16 cellular contexts compared by ENCODE assay signal in genomic region chr11:68545796-68546195, GRCh38.
A peak's percentile ranks its signal among the peaks of the same experiment; 100 is the strongest.
DNase-seq lines count a peak whose midpoint lies in the region; ATAC-seq and TF ChIP-seq lines count a peak whose summit lies in the region.
"Had no signal": no experiment of that assay in that cellular context is flagged by ENCODE, and none has a peak within 500 bp of the region (broad histone marks: within the 10 kb centered on the region; RNA-seq: fewer than 3 reads in every experiment).

No MANE protein-coding gene starts in this region.

- no peaks in the 10 kb centered on the region for H3K9me3 Mint-ChIP-seq in CD4-positive, alpha-beta memory T cell
- H3K9me3 Mint-ChIP-seq: neural progenitor cell had no signal

- no peaks in the 10 kb centered on the region for H3K27me3 Mint-ChIP-seq in CD4-positive, alpha-beta memory T cell
- H3K27me3 Mint-ChIP-seq in T-helper 17 cell = no peaks in the 10 kb centered on the region

- ATAC-seq in T-helper 17 cell (no peak), left ventricle myocardium superior (peak; percentile 76), aorta (ENCODE audit: low FRiP score) (no peak), HG02763 (IDR thresholded peaks at IDR 0.05; ENCODE audit: unreplicated experiment) (no peak)

- POLR2A ChIA-PET in CD4-positive, alpha-beta memory T cell (lab: Charles Lee; ENCODE audit: partially characterized antibody) = no interaction called here

- TF ChIP-seq CTCF in 22Rv1 (IDR thresholded peaks at IDR 0.05) = no peak

- CTCF ChIA-PET in CD4-positive, alpha-beta memory T cell (lab: Charles Lee; ENCODE audit: partially characterized antibody) = no interaction called here

- peaks cover 62 to 89% (median 80%) of the 10 kb centered on the region in 4 donors for H3K4me1 Mint-ChIP-seq in CD4-positive, alpha-beta memory T cell
- peaks cover 58% of the 10 kb centered on the region for H3K4me1 Mint-ChIP-seq in T-helper 17 cell

- 74 to 81% methylated on average over 1 of the region's 1 CpG for WGBS in aorta, 2 donors

- no peaks in the 10 kb centered on the region for H3K27me3 ChIP-seq in CD4-positive, alpha-beta memory T cell (ENCODE audit: insufficient read depth, low read length)
- no peaks in the 10 kb centered on the region for H3K27me3 ChIP-seq in aorta (ENCODE audit: control insufficient read depth in 1 of 2, insufficient read depth in 2 of 2, low read length in 1 of 2)
- H3K27me3 ChIP-seq: BE2C, neural progenitor cell, SJSA1 had no signal

- peaks cover 54 to 89% of the 10 kb centered on the region in 2 donors for H3K36me3 Mint-ChIP-seq in CD4-positive, alpha-beta memory T cell
- peaks cover 22% of the 10 kb centered on the region for H3K36me3 Mint-ChIP-seq in T-helper 17 cell (ENCODE audit: low read depth)

- intact Hi-C loops in CD4-positive, alpha-beta memory T cell (cut with micrococcal nuclease) = no loop called here
- intact Hi-C loops in left ventricle myocardium superior (cut with micrococcal nuclease) (no loop called here), aorta (cut with DNase I) (no loop called here)

- H3K4me1 ChIP-seq in CD4-positive, alpha-beta memory T cell (ENCODE audit: insufficient read depth, low read length) = peaks cover 60% of the 10 kb centered on the region
- H3K4me1 ChIP-seq in aorta (ENCODE audit: control insufficient read depth in 1 of 2, insufficient read depth in 2 of 2, low read length in 2 of 2) = no peaks in the 10 kb centered on the region
- H3K4me1 ChIP-seq: BE2C, neural progenitor cell had no signal

- H3K27ac Mint-ChIP-seq in CD4-positive, alpha-beta memory T cell = peak overlapping the region in 4 of 7 donors; percentile 24 to 65 (median 36)
- peak overlapping the region; percentile 51 for H3K27ac Mint-ChIP-seq in T-helper 17 cell
- H3K27ac Mint-ChIP-seq: neural progenitor cell had no signal

- no peak overlapping the region for H3K4me3 ChIP-seq in CD4-positive, alpha-beta memory T cell (ENCODE audit: low read length in 2 of 2)
- H3K4me3 ChIP-seq in aorta (ENCODE audit: low read length in 2 of 2) = no peak overlapping the region
- H3K4me3 ChIP-seq: lung, neural progenitor cell, SJSA1 had no signal

- 0 out of 2 replicates have a peak overlapping the region, but pooled peaks have one; percentile 7 for H3K27ac ChIP-seq in 22Rv1
- H3K27ac ChIP-seq in CD4-positive, alpha-beta memory T cell (ENCODE audit: low read depth, low read length) = no peak overlapping the region
- H3K27ac ChIP-seq in aorta (ENCODE audit: low read depth in 1 of 2, low read length in 2 of 2) = no peak overlapping the region
- H3K27ac ChIP-seq: neural progenitor cell had no signal

- H3K36me3 ChIP-seq in CD4-positive, alpha-beta memory T cell (ENCODE audit: insufficient read depth, low read length) = peaks cover 72% of the 10 kb centered on the region
- H3K36me3 ChIP-seq in aorta (ENCODE audit: control insufficient read depth in 1 of 2, insufficient read depth in 2 of 2, low read length in 1 of 2) = peaks cover 2 to 5% of the 10 kb centered on the region in 2 donors
- H3K36me3 ChIP-seq: neural progenitor cell had no signal

- no peak overlapping the region for H3K4me3 Mint-ChIP-seq in CD4-positive, alpha-beta memory T cell
- H3K4me3 Mint-ChIP-seq in T-helper 17 cell = no peak overlapping the region
- H3K4me3 Mint-ChIP-seq: neural progenitor cell had no signal

- H3K9me3 ChIP-seq in CD4-positive, alpha-beta memory T cell (ENCODE audit: control insufficient read depth in 1 of 2, low read length in 2 of 2) = no peaks in the 10 kb centered on the region
- H3K9me3 ChIP-seq in T-helper 17 cell (ENCODE audit: control insufficient read depth, low read length, poor library complexity, severe bottlenecking) = no peaks in the 10 kb centered on the region
- H3K9me3 ChIP-seq in aorta (ENCODE audit: control insufficient read depth, low read length) = no peaks in the 10 kb centered on the region
- H3K9me3 ChIP-seq: BE2C, SJSA1 had no signal

- no peak for DNase-seq in CD4-positive, alpha-beta memory T cell
- DNase-seq in T-helper 17 cell = no peak
- DNase-seq in left ventricle myocardium superior = no peak
- DNase-seq in aorta = no peak
- DNase-seq in retina = no peak
- no peak for DNase-seq in 8988T
- DNase-seq: activated CD4-positive, alpha-beta T cell treated with anti-CD3 and anti-CD28 coated beads, Interleukin-2, amount 50 U/mL, for 1 hour; BE2C; H7; NCI-H2171 treated with DMSO at 0.1 percent for 48 hours; stimulated activated naive CD8-positive, alpha-beta T cell treated with anti-CD3 and anti-CD28 coated beads, Interleukin-15, Interleukin-2, amounts not matched to agents 100 U/mL and 50 U/mL, for 24 hours had no signal
